Comparison of ENCODE assay signal across 2 cellular contexts in genomic region chr1:203217139-203217621, GRCh38.
TF ChIP-seq lines count a peak whose summit lies in the region.

No MANE protein-coding gene starts in this region.

TF ChIP-seq in GM12878, 131 proteins besides CTCF, POLR2A, EP300 and RAD21:
- no peak for TF ChIP-seq ZNF592 (IDR thresholded peaks at IDR 0.05)
- TF ChIP-seq CBFB (IDR thresholded peaks at IDR 0.05; ENCODE audit: low read depth), result no peak
- TF ChIP-seq KAT2A (conservative IDR thresholded peaks at IDR 0.05; ENCODE audit: control insufficient read depth, low read depth, low read length), result no peak
- TF ChIP-seq TBL1XR1 (IDR thresholded peaks at IDR 0.05; ENCODE audit: low read depth, low read length), result no peak
- no peak for TF ChIP-seq CEBPZ (IDR thresholded peaks at IDR 0.05; ENCODE audit: low read depth, low read length)
- TF ChIP-seq ESRRA (IDR thresholded peaks at IDR 0.05; ENCODE audit: low read length), result no peak
- TF ChIP-seq ZNF24 (IDR thresholded peaks at IDR 0.05), result no peak
- TF ChIP-seq RELB (IDR thresholded peaks at IDR 0.05; ENCODE audit: low read depth), result no peak
- TF ChIP-seq NBN (IDR thresholded peaks at IDR 0.05), result no peak
- TF ChIP-seq RAD51 (IDR thresholded peaks at IDR 0.05), result no peak
- no peak for TF ChIP-seq IKZF1 (conservative IDR thresholded peaks at IDR 0.05)
- TF ChIP-seq EED (IDR thresholded peaks at IDR 0.05; ENCODE audit: low read depth), result no peak
- TF ChIP-seq IRF4 (IDR thresholded peaks at IDR 0.05; ENCODE audit: low read depth, low read length), result no peak
- no peak for TF ChIP-seq TCF7 (IDR thresholded peaks at IDR 0.05; ENCODE audit: borderline replicate concordance)
- TF ChIP-seq KLF5 (IDR thresholded peaks at IDR 0.05; ENCODE audit: partially characterized antibody), result no peak
- TF ChIP-seq NRF1 (conservative IDR thresholded peaks at IDR 0.05; ENCODE audit: low read depth, low read length), result no peak
- TF ChIP-seq E2F4 (IDR thresholded peaks at IDR 0.05; ENCODE audit: low read depth, low read length), result no peak
- no peak for TF ChIP-seq ATF3 (IDR thresholded peaks at IDR 0.05; ENCODE audit: borderline replicate concordance, extremely low read depth, low read depth, low read length)
TF ChIP-seq in GM12878: peak in this region for 0.

TF ChIP-seq in HepG2, 621 proteins besides CTCF, POLR2A, EP300 and RAD21:
- TF ChIP-seq IRF9 (CRISPR knock-in tag; IDR thresholded peaks at IDR 0.05; ENCODE audit: borderline replicate concordance), result no peak
- TF ChIP-seq TERF1 (CRISPR knock-in tag; IDR thresholded peaks at IDR 0.05), result no peak
- TF ChIP-seq CREB1 (IDR thresholded peaks at IDR 0.05), result no peak
- TF ChIP-seq CREB1 (CRISPR knock-in tag; IDR thresholded peaks at IDR 0.05), result no peak
- no peak for TF ChIP-seq NRL (CRISPR knock-in tag; IDR thresholded peaks at IDR 0.05; ENCODE audit: borderline replicate concordance)
- TF ChIP-seq E2F5 (CRISPR knock-in tag; conservative IDR thresholded peaks at IDR 0.05), result no peak
- TF ChIP-seq BRCA1 (CRISPR knock-in tag; IDR thresholded peaks at IDR 0.05), result no peak
